Comparison of ENCODE assay signal across 8 cellular contexts in the genomic region with DNA sequence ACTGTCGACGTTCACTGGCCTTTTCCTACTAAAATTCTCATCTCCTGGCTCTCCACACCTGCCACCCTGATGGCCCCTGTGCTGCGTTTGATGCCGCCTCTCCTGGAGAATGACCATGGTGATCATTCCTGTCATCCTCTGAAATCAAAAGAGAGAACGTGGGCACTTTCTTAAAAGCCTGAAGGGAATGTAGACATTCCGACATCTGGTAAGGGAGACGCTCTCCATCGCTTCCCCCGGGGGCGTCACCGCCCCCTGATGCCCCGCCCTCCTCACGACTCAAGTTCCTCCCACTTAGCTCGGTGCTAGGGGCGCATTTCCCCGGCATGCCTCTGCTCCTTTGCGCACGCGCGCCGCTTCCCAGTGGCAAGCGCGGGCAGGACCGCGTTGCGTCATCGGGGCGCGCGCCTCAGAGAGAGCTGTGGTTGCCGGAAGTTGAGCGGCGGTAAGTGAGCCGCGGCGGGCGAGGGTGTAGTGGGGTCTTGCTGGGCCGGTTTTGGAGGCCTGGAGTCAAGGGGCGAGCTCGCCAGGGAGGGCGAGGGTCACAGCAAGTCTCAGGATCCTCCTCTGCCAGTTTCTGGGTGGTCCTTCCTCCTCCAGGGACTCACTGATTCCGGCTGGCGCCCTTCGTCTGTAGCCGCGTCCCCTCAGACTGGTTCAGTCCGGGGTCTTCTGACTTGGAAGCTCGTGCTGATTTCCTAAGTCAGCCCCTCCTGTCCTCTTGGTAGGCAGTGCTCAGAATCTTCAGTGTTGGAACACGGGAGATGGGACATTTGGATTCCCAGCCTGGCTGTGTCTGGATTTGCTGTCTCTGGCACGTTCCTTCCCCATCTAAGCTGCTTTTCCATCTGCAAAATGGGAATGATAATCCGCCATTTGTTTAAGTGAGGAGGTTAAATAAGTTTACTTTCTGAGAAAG. TPM values are rescaled to one million over a fixed set of nuclear protein-coding genes. Genes with fewer than 3 reads are reported as not detected.
DNase-seq lines count a peak whose midpoint lies in the region; ATAC-seq and TF ChIP-seq lines count a peak whose summit lies in the region.

Gene ATG7, plus strand, starts transcription at position 412 of the 919 bp plus-strand sequence. CDS start 26,299 bp downstream, outside the sequence.

- H3K4me1 ChIP-seq in PC-3 (ENCODE audit: insufficient read depth, low read length) = peaks cover 25% of the 10 kb centered on the region

- no peaks in the 10 kb centered on the region for H3K9me3 ChIP-seq in PC-3 (ENCODE audit: low read length)

- no peak for TF ChIP-seq CTCF in PC-3 (conservative IDR thresholded peaks at IDR 0.05; ENCODE audit: low read depth, low read length)

- DNase-seq in DMS153 (lab: John Stamatoyannopoulos, UW) = peak; percentile 73
- peak; percentile 98 for DNase-seq in PC-3
- peak; percentile 98 for DNase-seq in activated T-cell treated with anti-CD3 and anti-CD28 coated beads for 48 hours (ENCODE audit: low read depth)
- DNase-seq in epithelial cell of prostate (ENCODE audit: low read depth, low spot score) = peak; percentile 67
- peak; percentile 97 for DNase-seq in mucosa of gallbladder (ENCODE audit: low spot score)
- DNase-seq in stimulated activated CD8-positive, alpha-beta memory T cell treated with anti-CD3 and anti-CD28 coated beads, Interleukin-4, amount 100 ng/mL, for 4 hours (ENCODE audit: low read depth in 2 of 2, low spot score in 1 of 2) = peak; percentile 92 to 94

- peak within 1 kb of the TSS; percentile 54 for H3K27ac ChIP-seq in PC-3 (ENCODE audit: low read length)
- H3K27ac ChIP-seq in epithelial cell of prostate = peak within 1 kb of the TSS; percentile 56

- H3K4me3 ChIP-seq in PC-3 (ENCODE audit: low read length) = peak within 1 kb of the TSS; percentile 83

- ATAC-seq in GM21576 (IDR thresholded peaks at IDR 0.05; ENCODE audit: unreplicated experiment) (peak; percentile 93), PC-3 (peak; percentile 86)

- no peaks in the 10 kb centered on the region for H3K27me3 ChIP-seq in PC-3 (ENCODE audit: low read length)

- H3K79me2 ChIP-seq in PC-3 (ENCODE audit: low read length) = peaks cover 50% of the 10 kb centered on the region

- no peaks in the 10 kb centered on the region for H3K9me2 ChIP-seq in PC-3 (replicated peaks; ENCODE audit: low read length)

- no peak for TF ChIP-seq RAD21 in Ishikawa (IDR thresholded peaks at IDR 0.05; ENCODE audit: low read depth)

- intact Hi-C loops in PC-3 (cut with micrococcal nuclease) = loop anchor here (2.0 kb wide), 1 partner anchor 17 kb away; no protein-coding TSS in a partner anchor

- BruUV-seq in PC-3 (replicated peaks; lab: Mats Ljungman, UMichigan) = TSS peak; percentile 76

- H2AFZ ChIP-seq in PC-3 (ENCODE audit: low read length) = peak within 1 kb of the TSS; percentile 82

- no peak for TF ChIP-seq EP300 in Ishikawa (IDR thresholded peaks at IDR 0.05; ENCODE audit: borderline replicate concordance)

- peak within 1 kb of the TSS; percentile 93 for H3K9ac ChIP-seq in PC-3 (ENCODE audit: low read length)

- CTCF ChIA-PET in PC-3 (lab: Charles Lee) = interaction anchor here (1.1 kb wide), 1 partner anchor 34 kb away, joined by 4 read pairs; no protein-coding TSS in a partner anchor

- POLR2A ChIA-PET in PC-3 (lab: Charles Lee; ENCODE audit: unreplicated experiment) = interaction anchor here (0.5 to 2.7 kb wide), 9 partner anchors 17 to 1080 kb away, joined by 3 to 25 read pairs (median 3); no protein-coding TSS in a partner anchor

- H3K4me2 ChIP-seq in PC-3 (ENCODE audit: low read length) = peak within 1 kb of the TSS; percentile 93

- H4K20me1 ChIP-seq in PC-3 (ENCODE audit: low read length) = 0 out of 2 replicates have a peak, but pooled peaks cover 3% of the 10 kb centered on the region

- peaks cover 20% of the 10 kb centered on the region for H3K36me3 ChIP-seq in PC-3 (ENCODE audit: low read depth, low read length)

- no peaks in the 10 kb centered on the region for H3F3A ChIP-seq in PC-3 (ENCODE audit: low read length, unreplicated experiment)

TF ChIP-seq in Ishikawa, 13 proteins besides CTCF, POLR2A, EP300 and RAD21:
- TF ChIP-seq NFIC (IDR thresholded peaks at IDR 0.05) = no peak
- TF ChIP-seq, protein P1, sequence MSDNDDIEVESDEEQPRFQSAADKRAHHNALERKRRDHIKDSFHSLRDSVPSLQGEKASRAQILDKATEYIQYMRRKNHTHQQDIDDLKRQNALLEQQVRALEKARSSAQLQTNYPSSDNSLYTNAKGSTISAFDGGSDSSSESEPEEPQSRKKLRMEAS (IDR thresholded peaks at IDR 0.05) = peak; percentile 58
- no peak for TF ChIP-seq ZBTB7A (IDR thresholded peaks at IDR 0.05; ENCODE audit: low read depth)
- no peak for TF ChIP-seq TEAD4 (IDR thresholded peaks at IDR 0.05)
- TF ChIP-seq CEBPB (IDR thresholded peaks at IDR 0.05) = peak; percentile 86
- TF ChIP-seq EGR1 (IDR thresholded peaks at IDR 0.05) = 0 out of 2 replicates have a peak, but pooled peaks have one; percentile 14
- TF ChIP-seq TAF1 (IDR thresholded peaks at IDR 0.05; ENCODE audit: low read depth) = peak; percentile 74
- 0 out of 2 replicates have a peak, but pooled peaks have one; percentile 25 for TF ChIP-seq TCF12 (IDR thresholded peaks at IDR 0.05; ENCODE audit: low read depth)
- peak; percentile 93 for TF ChIP-seq CREB1 (IDR thresholded peaks at IDR 0.05; ENCODE audit: low read depth)

RNA-seq across cellular contexts. Expression of gene ATG7, which starts in this region (rescaled TPM):
- total RNA-seq in PC-3 (2014; rRNA removed) = 33.2 and 36.5 TPM in 2 replicates
- 32.0 TPM for total RNA-seq in mucosa of gallbladder

Comparison
In these comparisons a context has a peak if more than half of its experiments do, and no peak if none do; other contexts are left out.
1. Peak in every context shown above with its lines: DNase-seq, ATAC-seq, H3K4me3 ChIP-seq and H3K27ac ChIP-seq.